1 cellular context compared by ENCODE assay signal in genomic region chr6:111483736-111484654, GRCh38.
TF ChIP-seq lines count a peak whose summit lies in the region.

No MANE protein-coding gene starts in this region.

TF ChIP-seq in HepG2, 621 proteins besides CTCF, POLR2A, EP300 and RAD21 (continued from another document and continues in another):
- TF ChIP-seq TAF15 (IDR thresholded peaks at IDR 0.05; ENCODE audit: low read depth, low read length, poor library complexity, severe bottlenecking), result no peak
- TF ChIP-seq ATF6 (CRISPR knock-in tag; conservative IDR thresholded peaks at IDR 0.05), result no peak; the same call in 1 of the 2 replicates
- TF ChIP-seq RELA (CRISPR knock-in tag; IDR thresholded peaks at IDR 0.05), result 0 out of 2 replicates have a peak, but pooled peaks have one; percentile 66
- no peak; the same call in none of the 2 replicates for TF ChIP-seq ZNF317 (CRISPR knock-in tag; IDR thresholded peaks at IDR 0.05)
- TF ChIP-seq MXD3 (CRISPR knock-in tag; IDR thresholded peaks at IDR 0.05), result peak; percentile 80
- TF ChIP-seq GFI1 (CRISPR knock-in tag; IDR thresholded peaks at IDR 0.05; ENCODE audit: borderline replicate concordance), result peak; percentile 74
- no peak for TF ChIP-seq ZNF549 (CRISPR knock-in tag; IDR thresholded peaks at IDR 0.05)
- TF ChIP-seq ARID4A (CRISPR knock-in tag; IDR thresholded peaks at IDR 0.05; ENCODE audit: borderline replicate concordance), result peak; percentile 52; the same call in 1 of the 2 replicates
- TF ChIP-seq PRPF4 (IDR thresholded peaks at IDR 0.05; ENCODE audit: low read depth, low read length, poor library complexity, severe bottlenecking), result no peak
- no peak for TF ChIP-seq ZFP62 (CRISPR knock-in tag; IDR thresholded peaks at IDR 0.05)
- TF ChIP-seq THAP11 (CRISPR knock-in tag; IDR thresholded peaks at IDR 0.05), result peak; percentile 49; the same call in 1 of the 2 replicates
- TF ChIP-seq SKI (IDR thresholded peaks at IDR 0.05; ENCODE audit: partially characterized antibody), result no peak
- TF ChIP-seq ZNF747 (CRISPR knock-in tag; IDR thresholded peaks at IDR 0.05; ENCODE audit: borderline replicate concordance), result peak; percentile 96
- no peak for TF ChIP-seq ZFP91 (CRISPR knock-in tag; IDR thresholded peaks at IDR 0.05; ENCODE audit: borderline replicate concordance)
- no peak for TF ChIP-seq MAFG (CRISPR knock-in tag; IDR thresholded peaks at IDR 0.05)
- TF ChIP-seq MEIS2 (CRISPR knock-in tag; IDR thresholded peaks at IDR 0.05), result peak; percentile 1; the same call in 1 of the 2 replicates
- no peak for TF ChIP-seq HMG20B (CRISPR knock-in tag; conservative IDR thresholded peaks at IDR 0.05)
- peak; percentile 88; the same call in 1 of the 2 replicates for TF ChIP-seq RNF219 (CRISPR knock-in tag; IDR thresholded peaks at IDR 0.05)
- no peak for TF ChIP-seq PAX8 (CRISPR knock-in tag; IDR thresholded peaks at IDR 0.05; ENCODE audit: borderline replicate concordance)
- TF ChIP-seq ZBTB10 (CRISPR knock-in tag; IDR thresholded peaks at IDR 0.05; ENCODE audit: borderline replicate concordance), result peak; percentile 66; the same call in 1 of the 2 replicates
- no peak; the same call in 1 of the 2 replicates for TF ChIP-seq PHF20 (CRISPR knock-in tag; IDR thresholded peaks at IDR 0.05)
- peak; percentile 79 for TF ChIP-seq ZNF772 (CRISPR knock-in tag; IDR thresholded peaks at IDR 0.05)
- 0 out of 2 replicates have a peak, but pooled peaks have one; percentile 40 for TF ChIP-seq ZNF256 (CRISPR knock-in tag; conservative IDR thresholded peaks at IDR 0.05)
- no peak; the same call in 1 of the 2 replicates for TF ChIP-seq KDM4B (CRISPR knock-in tag; IDR thresholded peaks at IDR 0.05)
- no peak; the same call in 1 of the 2 replicates for TF ChIP-seq TEAD2 (CRISPR knock-in tag; IDR thresholded peaks at IDR 0.05)
- TF ChIP-seq POGZ (CRISPR knock-in tag; IDR thresholded peaks at IDR 0.05), result no peak
- TF ChIP-seq ETS1 (CRISPR knock-in tag; IDR thresholded peaks at IDR 0.05), result no peak
- no peak for TF ChIP-seq SRSF9 (IDR thresholded peaks at IDR 0.05; ENCODE audit: borderline replicate concordance, insufficient read depth, low read depth, low read length, poor library complexity, severe bottlenecking)
- no peak; the same call in 1 of the 2 replicates for TF ChIP-seq ZNF761 (CRISPR knock-in tag; conservative IDR thresholded peaks at IDR 0.05)
- TF ChIP-seq HMG20A (CRISPR knock-in tag; IDR thresholded peaks at IDR 0.05; ENCODE audit: borderline replicate concordance), result peak; percentile 29
- TF ChIP-seq GZF1 (CRISPR knock-in tag; IDR thresholded peaks at IDR 0.05), result 0 out of 2 replicates have a peak, but pooled peaks have one; percentile 49
- peak; percentile 13; the same call in 1 of the 2 replicates for TF ChIP-seq IKZF5 (CRISPR knock-in tag; IDR thresholded peaks at IDR 0.05)
- no peak for TF ChIP-seq PCBP1 (IDR thresholded peaks at IDR 0.05; ENCODE audit: borderline replicate concordance, low read depth, low read length)
- TF ChIP-seq NCOA1 (CRISPR knock-in tag; IDR thresholded peaks at IDR 0.05), result 0 out of 2 replicates have a peak, but pooled peaks have one; percentile 28
- no peak for TF ChIP-seq GPBP1L1 (CRISPR knock-in tag; IDR thresholded peaks at IDR 0.05)
- TF ChIP-seq PITX1 (CRISPR knock-in tag; IDR thresholded peaks at IDR 0.05), result peak; percentile 97
